In the genomic region with DNA sequence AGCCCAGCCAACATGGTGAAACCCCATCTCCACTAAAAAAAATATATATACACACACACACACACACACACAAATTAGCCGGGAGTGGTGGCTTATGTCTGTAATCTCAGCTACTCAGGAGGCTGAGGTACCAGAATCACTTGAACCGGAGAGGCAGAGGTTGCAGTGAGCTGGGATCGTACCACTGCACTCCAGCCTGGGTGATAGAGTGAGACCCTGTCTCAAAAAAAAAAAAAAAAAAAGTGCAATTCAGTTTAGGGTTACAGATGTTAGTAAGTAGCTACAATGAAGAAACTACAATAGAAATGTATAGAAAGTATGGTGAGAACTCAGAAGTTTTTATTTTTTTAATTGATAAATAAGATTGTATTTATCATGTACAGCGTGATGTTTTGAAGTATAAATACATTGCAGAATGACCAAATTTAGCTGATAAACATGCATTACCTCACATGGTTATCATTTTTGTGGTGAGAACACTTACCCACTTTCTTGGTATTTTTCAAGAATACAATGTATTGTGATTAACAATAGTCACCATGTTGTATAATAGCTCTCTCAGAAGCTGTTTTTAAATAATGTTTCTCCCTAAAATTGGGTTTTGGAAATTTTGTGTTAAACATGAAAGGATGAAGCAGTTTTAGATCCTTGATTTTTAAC, we compare ENCODE assay signal across 27 cellular contexts. TPM values are rescaled to one million over a fixed set of nuclear protein-coding genes. Genes with fewer than 3 reads are reported as not detected.
"Had no signal": no experiment of that assay in that cellular context is flagged by ENCODE, and none has a peak within 500 bp of the region (broad histone marks: within the 10 kb centered on the region; RNA-seq: fewer than 3 reads in every experiment).

No MANE protein-coding gene starts in this region.

- H3K9ac ChIP-seq: parathyroid adenoma had no signal

- ATAC-seq: esophagus mucosa, left colon, left ventricle myocardium superior, right lobe of liver had no signal

- H3K27ac Mint-ChIP-seq: naive B cell had no signal

- FAIRE-seq: endometrium had no signal

- H3K4me1 ChIP-seq: prostate gland, right lobe of liver had no signal

- H3K27me3 Mint-ChIP-seq: naive B cell had no signal

- H2AFZ ChIP-seq: hepatocyte, parathyroid adenoma had no signal

- H3K4me3 Mint-ChIP-seq: naive B cell, nephron had no signal

- H3K27me3 ChIP-seq: hepatocyte, right lobe of liver, stomach, transverse colon had no signal

- H3K79me2 ChIP-seq: parathyroid adenoma had no signal

- H3K27ac ChIP-seq: hepatocyte, parathyroid adenoma, prostate gland, right lobe of liver, stomach, thoracic aorta, transverse colon had no signal

- H3K36me3 ChIP-seq: prostate gland, right lobe of liver, stomach, thoracic aorta, transverse colon had no signal

- DNase-seq: effector memory CD4-positive, alpha-beta T cell; foreskin melanocyte; head of caudate nucleus; left colon; left ventricle myocardium superior; mesenchymal stem cell; midbrain; naive B cell; retina; right lobe of liver; stimulated activated naive CD4-positive, alpha-beta T cell; stomach; substantia nigra; transverse colon had no signal

- H3K9me3 Mint-ChIP-seq: naive B cell, nephron had no signal

- H3K4me3 ChIP-seq: hepatocyte, lung, prostate gland, right lobe of liver, stomach, thoracic aorta, transverse colon had no signal

- H3K9me3 ChIP-seq: prostate gland, right lobe of liver, stomach, thoracic aorta, transverse colon had no signal

- H3K4me2 ChIP-seq: hepatocyte had no signal

RNA-seq across cellular contexts. Expression of gene TEX46, which starts 21.6 kb away (rescaled TPM):
- total RNA-seq: esophagus mucosa, hepatocyte, kidney epithelial cell, left colon, left ventricle myocardium superior, lung, omental fat pad, prostate gland, right lobe of liver, skeletal muscle tissue, stomach, thoracic aorta, transverse colon, ureter had no signal
- polyA plus RNA-seq: fibroblast of lung, hepatocyte, lung, stomach had no signal
